1 cellular context compared by ENCODE assay signal in genomic region chr15:88238618-88239430, GRCh38.
TF ChIP-seq lines count a peak whose summit lies in the region.

No MANE protein-coding gene starts in this region.

TF ChIP-seq in K562, 482 proteins besides CTCF, POLR2A, EP300 and RAD21:
- TF ChIP-seq RCOR1 (IDR thresholded peaks at IDR 0.05; ENCODE audit: borderline replicate concordance in 1 of 2, low read depth in 2 of 2, low read length in 2 of 2) (0 out of 4 replicates have a peak, but pooled peaks of 1 of the 2 experiments have one; percentile 6), CBX1 (IDR thresholded peaks at IDR 0.05; ENCODE audit: low read depth) (no peak), CEBPG (CRISPR knock-in tag; IDR thresholded peaks at IDR 0.05) (no peak), CEBPG (tag; conservative IDR thresholded peaks at IDR 0.05 in 1 of 2, IDR thresholded peaks at IDR 0.05 in 1 of 2) (peak; percentile 64 to 71), ZNF584 (CRISPR knock-in tag; IDR thresholded peaks at IDR 0.05; ENCODE audit: low read depth) (0 out of 2 replicates have a peak, but pooled peaks have one; percentile 37), ATF3 (IDR thresholded peaks at IDR 0.05) (peak; percentile 63; the same call in 1 of the 2 replicates), ATF3 (CRISPR knock-in tag; conservative IDR thresholded peaks at IDR 0.05) (no peak)
